Comparison of ENCODE assay signal across 8 cellular contexts in the genomic region with DNA sequence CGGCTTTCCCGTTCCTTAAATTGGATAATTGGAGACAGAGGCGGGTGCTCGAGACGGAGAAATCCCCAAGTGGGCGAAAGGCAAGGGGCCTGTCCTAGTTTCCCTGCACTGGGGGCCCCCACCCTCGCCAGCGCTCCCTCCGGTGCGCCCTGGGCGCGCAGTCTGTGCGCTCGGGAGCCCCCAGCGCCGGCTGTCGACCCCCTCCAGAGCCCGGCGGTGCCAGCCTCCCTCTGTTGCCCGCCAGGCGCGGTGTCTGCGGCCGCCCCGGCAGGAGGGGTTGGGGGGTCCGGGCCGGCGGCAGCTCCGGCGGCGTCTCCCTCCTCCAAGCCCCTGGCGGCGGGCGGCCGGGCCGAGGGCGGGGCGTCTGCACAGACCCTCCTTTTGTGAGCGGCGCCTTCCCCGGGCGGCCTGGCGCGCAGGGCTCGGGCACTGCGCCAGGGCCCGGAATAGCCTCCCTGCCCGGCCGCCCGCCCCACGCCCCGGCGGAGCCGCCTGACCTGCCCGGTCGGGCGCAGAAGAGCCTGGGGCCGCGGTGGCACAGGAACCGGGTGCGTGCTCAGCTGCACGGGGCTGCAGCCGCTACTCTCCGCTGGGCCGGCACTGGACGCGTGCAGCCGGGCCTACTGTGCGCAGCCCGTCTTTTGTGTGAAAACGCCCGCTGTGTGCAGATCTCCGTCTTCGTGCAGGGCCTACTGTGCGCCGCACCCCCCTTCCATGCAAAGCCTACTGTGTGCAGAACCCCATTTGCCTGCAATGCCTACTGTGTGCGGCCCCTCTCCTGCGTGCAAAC. TPM values are rescaled to one million over a fixed set of nuclear protein-coding genes. Genes with fewer than 3 reads are reported as not detected.
DNase-seq lines count a peak whose midpoint lies in the region; ATAC-seq, FAIRE-seq and TF ChIP-seq lines count a peak whose summit lies in the region.

No MANE protein-coding gene starts in this region.

- no peaks in the 10 kb centered on the region for H3F3A ChIP-seq in PC-3 (ENCODE audit: low read length, unreplicated experiment)

- H3K4ac ChIP-seq in H1 (replicated peaks; ENCODE audit: insufficient read length, low read depth, low read length): no peak overlapping the region
- peak overlapping the region; percentile 54 to 55 for H3K4ac ChIP-seq in mesenchymal stem cell (ENCODE audit: low read depth in 1 of 2, low read length in 2 of 2)

- 0 out of 2 replicates have a peak overlapping the region, but pooled peaks have one; percentile 72 for H2BK15ac ChIP-seq in H1 (ENCODE audit: low read length)
- H2BK15ac ChIP-seq in mesenchymal stem cell (ENCODE audit: low read depth, poor library complexity, severe bottlenecking): peak overlapping the region; percentile 77

- POLR2A ChIA-PET in PC-3 (lab: Charles Lee; ENCODE audit: unreplicated experiment) (no interaction called here), H1 (lab: Charles Lee; ENCODE audit: partially characterized antibody) (interaction anchor here (1.0 to 16.3 kb wide), 3 partner anchors 8 to 41 kb away, joined by 4 to 216 read pairs (median 5); a partner anchor contains a TSS)

- TF ChIP-seq POLR2A in H1 (IDR thresholded peaks at IDR 0.05; ENCODE audit: control extremely low read depth in 1 of 2, low read depth in 2 of 2, low read length in 2 of 2) (no peak), upper lobe of left lung (IDR thresholded peaks at IDR 0.05) (peak in 2 of 4 donors; percentile 24 to 59), H54 (IDR thresholded peaks at IDR 0.05; ENCODE audit: low read depth, low read length) (no peak)

- FAIRE-seq in H1 (lab: Jason Lieb, UNC) (no peak), H54 (lab: Jason Lieb, UNC) (no peak)

- peak overlapping the region; percentile 65 for H4K91ac ChIP-seq in H1 (replicated peaks; ENCODE audit: insufficient read length, low read length)
- H4K91ac ChIP-seq in mesenchymal stem cell (ENCODE audit: low read length): peak overlapping the region; percentile 15

- H3K36me3 ChIP-seq in PC-3 (ENCODE audit: low read depth, low read length) (no peaks in the 10 kb centered on the region), H1 (ENCODE audit: control insufficient read depth in 2 of 4, insufficient read depth in 4 of 4, low read length in 3 of 4) (no peaks in the 10 kb centered on the region), mesenchymal stem cell (ENCODE audit: control insufficient read depth in 1 of 2, insufficient read depth in 2 of 2, low read depth in 1 of 2, low read length in 2 of 2) (no peaks in the 10 kb centered on the region), upper lobe of left lung (no peaks in the 10 kb centered on the region)

- H2BK120ac ChIP-seq in H1 (replicated peaks; ENCODE audit: low read depth, low read length) (no peak overlapping the region), mesenchymal stem cell (ENCODE audit: low read depth, low read length) (peak overlapping the region; percentile 30)

- H2AFZ ChIP-seq in PC-3 (ENCODE audit: low read length): no peak overlapping the region
- H2AFZ ChIP-seq in H1 (ENCODE audit: low read length): no peak overlapping the region
- H2AFZ ChIP-seq in mesenchymal stem cell (ENCODE audit: low read depth, low read length): no peak overlapping the region

- CTCF ChIA-PET in PC-3 (lab: Charles Lee) (no interaction called here), H1 (lab: Charles Lee; ENCODE audit: partially characterized antibody) (interaction anchor here (0.6 kb wide), 2 partner anchors 66 to 636 kb away, joined by 3 read pairs; no protein-coding TSS in a partner anchor)

- no peak for TF ChIP-seq RAD21 in H1 (IDR thresholded peaks at IDR 0.05 in 1 of 2, conservative IDR thresholded peaks at IDR 0.05 in 1 of 2; ENCODE audit: low read depth in 2 of 2, low read length in 2 of 2)

- H3K23me2 ChIP-seq in H1 (ENCODE audit: low read depth, low read length): peaks cover 12% of the 10 kb centered on the region; the same call in 1 of the 2 replicates

- H3K27me3 ChIP-seq in PC-3 (ENCODE audit: low read length): no peaks in the 10 kb centered on the region
- H3K27me3 ChIP-seq in H1 (replicated peaks in 1 of 4; ENCODE audit: control insufficient read depth in 3 of 4, extremely low read depth in 1 of 4, insufficient read depth in 3 of 4, low read length in 3 of 4): peaks cover 15 to 49% (median 34%) of the 10 kb centered on the region in 4 experiments
- peaks cover 0 to 15% of the 10 kb centered on the region in 2 experiments for H3K27me3 ChIP-seq in mesenchymal stem cell (ENCODE audit: control insufficient read depth in 1 of 2, insufficient read depth in 1 of 2, low read length in 2 of 2)
- peaks cover 0 to 15% (median 0%) of the 10 kb centered on the region in 4 donors for H3K27me3 ChIP-seq in upper lobe of left lung

- H3K23ac ChIP-seq in H1 (ENCODE audit: insufficient read length) (no peak overlapping the region), mesenchymal stem cell (ENCODE audit: low read length in 2 of 2) (no peak overlapping the region)

- H3K14ac ChIP-seq in H1 (ENCODE audit: insufficient read length) (no peak overlapping the region), mesenchymal stem cell (ENCODE audit: low read length in 2 of 2) (no peak overlapping the region)

- H4K8ac ChIP-seq in H1 (ENCODE audit: extremely low read depth, insufficient read depth, low read length) (no peak overlapping the region), mesenchymal stem cell (ENCODE audit: low read length) (peak overlapping the region; percentile 27)

- WGBS in H1 (ENCODE audit: extremely low coverage in 1 of 2, insufficient coverage in 1 of 2, insufficient read length in 1 of 2, insufficient replicate concordance in 2 of 2, low coverage in 1 of 2, low lambda C conversion rate in 2 of 2, missing lambda C conversion rate in 1 of 2), 2 experiments: 13% methylated on average over 65 of the region's 78 CpGs; no CpG with 5 or more reads in 1 of the 2 experiments
- 13% methylated on average over 59 of the region's 78 CpGs for WGBS in mesenchymal stem cell
- 4 to 5% methylated on average over 33 to 49 of the region's 78 CpGs for WGBS in upper lobe of left lung, 2 donors

- H3K4me1 ChIP-seq in PC-3 (ENCODE audit: insufficient read depth, low read length): peaks cover 30% of the 10 kb centered on the region
- H3K4me1 ChIP-seq in H1 (replicated peaks in 1 of 4; ENCODE audit: control insufficient read depth in 3 of 4, insufficient read depth in 4 of 4, low read length in 3 of 4): peaks cover 0 to 10% (median 6%) of the 10 kb centered on the region in 4 experiments; a peak in 6 of 7 replicates
- H3K4me1 ChIP-seq in mesenchymal stem cell (ENCODE audit: control insufficient read depth, insufficient read depth, low read depth, low read length): peaks cover 26% of the 10 kb centered on the region
- H3K4me1 ChIP-seq in upper lobe of left lung: peaks cover 42 to 53% (median 45%) of the 10 kb centered on the region in 4 donors

- H2BK20ac ChIP-seq in H1 (ENCODE audit: low read length): peak overlapping the region; percentile 15; the same call in 1 of the 2 replicates

- H3K18ac ChIP-seq in H1 (ENCODE audit: extremely low read depth, low read length) (peak overlapping the region; percentile 7), mesenchymal stem cell (ENCODE audit: low read depth in 1 of 2, low read length in 2 of 2) (peak overlapping the region; percentile 71 to 74)

- no peaks in the 10 kb centered on the region for H3K9me2 ChIP-seq in PC-3 (replicated peaks; ENCODE audit: low read length)

- H2BK5ac ChIP-seq in H1 (ENCODE audit: low read depth, low read length) (0 out of 2 replicates have a peak overlapping the region, but pooled peaks have one; percentile 8), mesenchymal stem cell (ENCODE audit: low read depth, low read length, poor library complexity, severe bottlenecking) (no peak overlapping the region)

- no peaks in the 10 kb centered on the region for H4K20me1 ChIP-seq in PC-3 (ENCODE audit: low read length)
- peaks cover 2 to 3% of the 10 kb centered on the region in 2 experiments for H4K20me1 ChIP-seq in H1 (replicated peaks in 1 of 2; ENCODE audit: control insufficient read depth in 1 of 2, insufficient read depth in 2 of 2, low read length in 2 of 2)

- H3K79me1 ChIP-seq in H1 (ENCODE audit: low read depth, low read length) (no peaks in the 10 kb centered on the region), mesenchymal stem cell (replicated peaks; ENCODE audit: low read length, poor library complexity, severe bottlenecking) (no peaks in the 10 kb centered on the region)

- TF ChIP-seq CTCF in PC-3 (conservative IDR thresholded peaks at IDR 0.05; ENCODE audit: low read depth, low read length) (no peak), H1 (IDR thresholded peaks at IDR 0.05; ENCODE audit: control extremely low read depth in 1 of 3, insufficient read depth in 1 of 3, low read depth in 1 of 3, low read length in 3 of 3) (no peak), upper lobe of left lung (IDR thresholded peaks at IDR 0.05) (peak in 2 of 6 experiments; percentile 46 to 48)

- intact Hi-C loops in PC-3 (cut with micrococcal nuclease): no loop called here

- DNase-seq in NCI-H345 (lab: John Stamatoyannopoulos, UW) (peak; percentile 18), NCI-H345 treated with DMSO at 0.1 percent for 48 hours (lab: John Stamatoyannopoulos, UW; ENCODE audit: unreplicated experiment) (no peak), PC-3 (peak; percentile 54), H1 (ENCODE audit: low read depth in 1 of 2, low spot score in 2 of 2) (peak in 1 of 2 experiments; percentile 74), mesenchymal stem cell (peak; percentile 58), upper lobe of left lung (peak; percentile 65 to 92), H54 (ENCODE audit: insufficient read length, low spot score) (no peak)

- no peak overlapping the region for H3K4me3 ChIP-seq in PC-3 (ENCODE audit: low read length)
- H3K4me3 ChIP-seq in H1 (ENCODE audit: extremely low read depth in 1 of 4, insufficient read depth in 2 of 4, low read depth in 3 of 4, low read length in 4 of 4): peak overlapping the region; percentile 19 to 61 (median 30)
- peak overlapping the region; percentile 20 to 65 for H3K4me3 ChIP-seq in mesenchymal stem cell (ENCODE audit: insufficient read depth in 1 of 2, low read depth in 1 of 2, low read length in 2 of 2)
- peak overlapping the region in 3 of 4 donors; percentile 46 to 53 (median 53) for H3K4me3 ChIP-seq in upper lobe of left lung

- H2BK12ac ChIP-seq in H1 (ENCODE audit: low read depth, low read length) (peak overlapping the region; percentile 98; the same call in 1 of the 2 replicates), mesenchymal stem cell (ENCODE audit: low read length in 2 of 2) (peak overlapping the region in 1 of 2 experiments; percentile 23)

- H3K9ac ChIP-seq in PC-3 (ENCODE audit: low read length): no peak overlapping the region
- H3K9ac ChIP-seq in H1 (replicated peaks in 1 of 4; ENCODE audit: extremely low read depth in 1 of 4, low read depth in 3 of 4, low read length in 3 of 4): no peak overlapping the region
- peak overlapping the region; percentile 1 for H3K9ac ChIP-seq in mesenchymal stem cell (ENCODE audit: low read length)

- TF ChIP-seq EP300 in H1 (IDR thresholded peaks at IDR 0.05; ENCODE audit: borderline replicate concordance in 1 of 2, low read depth in 2 of 2, low read length in 2 of 2): no peak
- no peak for TF ChIP-seq EP300 in upper lobe of left lung (IDR thresholded peaks at IDR 0.05)

- H3K79me2 ChIP-seq in PC-3 (ENCODE audit: low read length) (peaks cover 17% of the 10 kb centered on the region), H1 (ENCODE audit: control insufficient read depth in 1 of 2, insufficient read depth in 2 of 2, low read length in 2 of 2) (no peaks in the 10 kb centered on the region)

- 0 out of 2 replicates have a peak overlapping the region, but pooled peaks have one; percentile 26 for H3K4me2 ChIP-seq in PC-3 (ENCODE audit: low read length)
- H3K4me2 ChIP-seq in H1 (ENCODE audit: insufficient read depth in 1 of 2, low read depth in 2 of 2, low read length in 2 of 2): peak overlapping the region; percentile 59 to 77
- H3K4me2 ChIP-seq in mesenchymal stem cell (ENCODE audit: low read length, poor library complexity, severe bottlenecking): peak overlapping the region; percentile 41

- ATAC-seq in PC-3 (peak; percentile 13; the same call in 1 of the 2 replicates), upper lobe of left lung (ENCODE audit: low FRiP score in 2 of 2) (peak in 1 of 2 donors; percentile 70), GM21423 (IDR thresholded peaks at IDR 0.05; ENCODE audit: unreplicated experiment) (no peak)

- BruUV-seq in PC-3 (replicated peaks; lab: Mats Ljungman, UMichigan): no TSS peak

- no peaks in the 10 kb centered on the region for H3K9me3 ChIP-seq in PC-3 (ENCODE audit: low read length)
- H3K9me3 ChIP-seq in H1 (ENCODE audit: insufficient read depth in 2 of 2, low read depth in 1 of 2, low read length in 1 of 2): no peaks in the 10 kb centered on the region
- H3K9me3 ChIP-seq in mesenchymal stem cell (ENCODE audit: control insufficient read depth, low read length): no peaks in the 10 kb centered on the region
- H3K9me3 ChIP-seq in upper lobe of left lung: no peaks in the 10 kb centered on the region

- no peak overlapping the region for H4K5ac ChIP-seq in H1 (ENCODE audit: insufficient read length, low read depth, low read length)

- no peak overlapping the region for H3K56ac ChIP-seq in H1 (replicated peaks; ENCODE audit: insufficient read length, low read depth, low read length)

- H3K27ac ChIP-seq in PC-3 (ENCODE audit: low read length) (no peak overlapping the region), H1 (ENCODE audit: low read depth, low read length) (no peak overlapping the region), mesenchymal stem cell (ENCODE audit: low read length, poor library complexity, severe bottlenecking) (no peak overlapping the region), upper lobe of left lung (peak overlapping the region; percentile 49 to 83 (median 54))

- H2AK5ac ChIP-seq in H1 (ENCODE audit: low read depth, low read length): 0 out of 2 replicates have a peak overlapping the region, but pooled peaks have one; percentile 11
- no peak overlapping the region for H2AK5ac ChIP-seq in mesenchymal stem cell (ENCODE audit: low read length, severe bottlenecking)

RNA-seq across cellular contexts. Expression of a gene that starts 13.2 kb away (rescaled TPM):
- total RNA-seq in PC-3 (2014; rRNA removed): 137 and 154 TPM in 2 replicates
- total RNA-seq in H1 (2021; fragmentation: NEBNext Ultra II Directional; extraction: Animal tissue kit (Norgen Biotek cat#: 25700)): 11.0 and 11.4 TPM in 2 replicates
- polyA plus RNA-seq in H1 (2011; rRNA removed): 7.4 and 12.1 TPM in 2 replicates
- 12.6 TPM for polyA plus RNA-seq in H1 (2011; cell fraction: cytosol; rRNA removed)
- 18.4 TPM for polyA plus RNA-seq in H1 (2011; cell fraction: nucleus; rRNA removed)
- 4.8 to 6.5 TPM (median 5.8 TPM) in 4 replicates for polyA plus RNA-seq in H1 (2012, experiment 1 of 2)
- polyA plus RNA-seq in H1 (2012, experiment 2 of 2): 5.3 TPM
- polyA plus RNA-seq in H1 (2013, experiment 1 of 2): 7.8 TPM
- polyA plus RNA-seq in H1 (2013, experiment 2 of 2): 8.5 TPM
- 7.5 and 8.3 TPM in 2 replicates for polyA minus RNA-seq in H1 (2011; rRNA and poly(A)+ RNA removed)
- 13.9 TPM for polyA minus RNA-seq in H1 (2011; cell fraction: cytosol; rRNA and poly(A)+ RNA removed)
- polyA minus RNA-seq in H1 (2011; cell fraction: nucleus; rRNA and poly(A)+ RNA removed): 47.7 TPM
- polyA plus RNA-seq in mesenchymal stem cell (2013, experiment 1 of 2): 57.8 TPM
- 51.9 TPM for polyA plus RNA-seq in mesenchymal stem cell (2013, experiment 2 of 2)
- 100 to 1,000 TPM in 4 of 6 donors, 10 to 100 TPM in 2; 93.2 to 247 (median 139) TPM for total RNA-seq in upper lobe of left lung

RNA-seq across cellular contexts. Expression of a gene that starts 32.4 kb away (rescaled TPM):
- 220 and 327 TPM in 2 replicates for total RNA-seq in PC-3 (2014; rRNA removed)
- total RNA-seq in H1 (2021; fragmentation: NEBNext Ultra II Directional; extraction: Animal tissue kit (Norgen Biotek cat#: 25700)): 177 and 179 TPM in 2 replicates
- 287 and 360 TPM in 2 replicates for polyA plus RNA-seq in H1 (2011; rRNA removed)
- polyA plus RNA-seq in H1 (2011; cell fraction: cytosol; rRNA removed): 196 TPM
- 187 TPM for polyA plus RNA-seq in H1 (2011; cell fraction: nucleus; rRNA removed)
- 154 to 165 TPM (median 162 TPM) in 4 replicates for polyA plus RNA-seq in H1 (2012, experiment 1 of 2)
- 174 TPM for polyA plus RNA-seq in H1 (2012, experiment 2 of 2)
- 97.9 TPM for polyA plus RNA-seq in H1 (2013, experiment 1 of 2)
- polyA plus RNA-seq in H1 (2013, experiment 2 of 2): 98.3 TPM
- 105 and 122 TPM in 2 replicates for polyA minus RNA-seq in H1 (2011; rRNA and poly(A)+ RNA removed)
- 69.9 TPM for polyA minus RNA-seq in H1 (2011; cell fraction: cytosol; rRNA and poly(A)+ RNA removed)
- 36.0 TPM for polyA minus RNA-seq in H1 (2011; cell fraction: nucleus; rRNA and poly(A)+ RNA removed)
- polyA plus RNA-seq in mesenchymal stem cell (2013, experiment 1 of 2): 37.7 TPM
- polyA plus RNA-seq in mesenchymal stem cell (2013, experiment 2 of 2): 35.4 TPM
- total RNA-seq in upper lobe of left lung: 10 to 100 TPM; 15.7 to 49.7 (median 28.2) TPM

Comparison
In these comparisons a context has a peak if more than half of its experiments do, and no peak if none do; other contexts are left out.
1. DNase-seq: peak in NCI-H345 (single experiment), PC-3 (single experiment), mesenchymal stem cell (single experiment) and upper lobe of left lung (2 of 2); none in NCI-H345 treated with DMSO at 0.1 percent for 48 hours (single experiment) and H54 (single experiment).
2. H3K27ac ChIP-seq: peak in upper lobe of left lung (4 of 4); none in PC-3 (single experiment), H1 (single experiment) and mesenchymal stem cell (single experiment).
3. Peak in every context shown above with its lines, with median percentiles within 50 percentile points of each other: H3K4me2 ChIP-seq.